ENCODE assay signal across 16 cellular contexts in the genomic region with DNA sequence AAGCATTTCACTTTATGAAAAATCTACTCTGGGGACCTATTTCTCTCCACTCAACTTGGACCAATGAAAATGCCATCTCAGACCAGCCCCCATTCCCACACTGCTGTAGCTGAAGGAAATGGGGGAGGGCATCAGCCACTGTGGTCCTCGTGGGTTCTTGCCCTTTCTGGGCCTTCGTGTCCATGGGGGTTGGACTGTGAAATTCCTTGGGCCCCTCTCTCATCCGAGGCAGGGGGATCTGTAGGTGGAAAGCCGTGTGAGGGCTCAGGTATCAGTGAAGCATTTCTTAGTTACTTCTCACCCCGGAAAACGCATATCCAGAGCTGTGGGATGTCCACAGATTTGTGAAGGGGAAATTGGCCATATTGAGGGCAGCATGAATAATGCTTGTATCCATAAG.
DNase-seq lines count a peak whose midpoint lies in the region; ATAC-seq and TF ChIP-seq lines count a peak whose summit lies in the region.
"Had no signal": no experiment of that assay in that cellular context is flagged by ENCODE, and none has a peak within 500 bp of the region (broad histone marks: within the 10 kb centered on the region; RNA-seq: fewer than 3 reads in every experiment).

No MANE protein-coding gene starts in this region.

- H3K36me3 Mint-ChIP-seq in endodermal cell (ENCODE audit: low read depth) (no peaks in the 10 kb centered on the region), T-helper 17 cell (ENCODE audit: low read depth) (no peaks in the 10 kb centered on the region)
- H3K36me3 Mint-ChIP-seq: CD4-positive, alpha-beta memory T cell had no signal

- ATAC-seq in right cardiac atrium (no peak), HG03159 (IDR thresholded peaks at IDR 0.05; ENCODE audit: unreplicated experiment) (no peak), T-helper 17 cell (no peak)

- H3K9me3 ChIP-seq in right atrium auricular region = no peaks in the 10 kb centered on the region
- no peaks in the 10 kb centered on the region for H3K9me3 ChIP-seq in right cardiac atrium (ENCODE audit: control insufficient read depth, low read length)
- peaks cover 3% of the 10 kb centered on the region for H3K9me3 ChIP-seq in endodermal cell (ENCODE audit: control insufficient read depth, low read length)
- no peaks in the 10 kb centered on the region for H3K9me3 ChIP-seq in T-helper 17 cell (ENCODE audit: control insufficient read depth, low read length, poor library complexity, severe bottlenecking)

- DNase-seq in right atrium auricular region (ENCODE audit: low spot score) (peak; percentile 28), right cardiac atrium (no peak), endodermal cell (peak; percentile 35), mesenteric fat pad (ENCODE audit: low spot score) (peak; percentile 33), NCI-H1105 treated with DMSO at 0.1 percent for 48 hours (lab: John Stamatoyannopoulos, UW) (no peak), T-helper 17 cell (no peak)
- DNase-seq: C1 segment of cervical spinal cord; Calu3; CD4-positive, alpha-beta memory T cell; COR-L47; DMS53; DMS79 treated with DMSO at 0.1 percent for 48 hours; GOT3; H7; HCEC 1CT had no signal

- H3K27me3 Mint-ChIP-seq in endodermal cell (ENCODE audit: insufficient read depth) (no peaks in the 10 kb centered on the region), T-helper 17 cell (peaks cover 11% of the 10 kb centered on the region)

- H3K27ac Mint-ChIP-seq in endodermal cell (no peak overlapping the region), T-helper 17 cell (no peak overlapping the region)
- H3K27ac Mint-ChIP-seq: CD4-positive, alpha-beta memory T cell had no signal

- 81% methylated on average over 6 of the region's 6 CpGs for WGBS in right cardiac atrium
- WGBS in endodermal cell (ENCODE audit: insufficient coverage in 1 of 2, insufficient read length in 1 of 2), 2 experiments = 82 to 97% methylated on average over 3 to 6 of the region's 6 CpGs

- TF ChIP-seq CTCF in right atrium auricular region (IDR thresholded peaks at IDR 0.05) (no peak), endodermal cell (conservative IDR thresholded peaks at IDR 0.05) (no peak)

- H3K27me3 ChIP-seq in right atrium auricular region (no peaks in the 10 kb centered on the region), right cardiac atrium (ENCODE audit: control insufficient read depth, insufficient read depth) (no peaks in the 10 kb centered on the region), endodermal cell (ENCODE audit: control insufficient read depth, insufficient read depth, low read length, poor library complexity, severe bottlenecking) (no peaks in the 10 kb centered on the region)

- H3K4me1 Mint-ChIP-seq in endodermal cell (peaks cover 7% of the 10 kb centered on the region), T-helper 17 cell (peaks cover 6% of the 10 kb centered on the region)
- H3K4me1 Mint-ChIP-seq: CD4-positive, alpha-beta memory T cell had no signal

- H3K27ac ChIP-seq in right atrium auricular region (no peak overlapping the region), right cardiac atrium (ENCODE audit: low read length) (no peak overlapping the region), endodermal cell (ENCODE audit: low read depth, low read length) (no peak overlapping the region)

- intact Hi-C loops in right cardiac atrium (cut with DNase I) = no loop called here

- H3K4me3 ChIP-seq in right atrium auricular region (no peak overlapping the region), right cardiac atrium (ENCODE audit: low read length) (no peak overlapping the region), endodermal cell (ENCODE audit: low read length) (no peak overlapping the region)

- no peaks in the 10 kb centered on the region for H3K9me3 Mint-ChIP-seq in endodermal cell

- no peaks in the 10 kb centered on the region for H3K36me3 ChIP-seq in right atrium auricular region
- no peaks in the 10 kb centered on the region for H3K36me3 ChIP-seq in endodermal cell (ENCODE audit: control insufficient read depth, insufficient read depth, low read length)

- no peaks in the 10 kb centered on the region for H3K4me1 ChIP-seq in right atrium auricular region
- H3K4me1 ChIP-seq in right cardiac atrium (ENCODE audit: control insufficient read depth, insufficient read depth, low read length) = no peaks in the 10 kb centered on the region
- no peaks in the 10 kb centered on the region for H3K4me1 ChIP-seq in endodermal cell (ENCODE audit: control insufficient read depth, insufficient read depth, low read length)

- no peak overlapping the region for H3K4me3 Mint-ChIP-seq in endodermal cell
- no peak overlapping the region for H3K4me3 Mint-ChIP-seq in T-helper 17 cell
- H3K4me3 Mint-ChIP-seq: CD4-positive, alpha-beta memory T cell had no signal

- H3K9ac ChIP-seq in endodermal cell (ENCODE audit: extremely low read depth, low read length, poor library complexity, severe bottlenecking) = no peak overlapping the region

Comparison
In these comparisons a context has a peak if more than half of its experiments do, and no peak if none do; other contexts are left out.
1. DNase-seq: peak in right atrium auricular region (single experiment), endodermal cell (single experiment) and mesenteric fat pad (single experiment); none in right cardiac atrium (0 of 3), NCI-H1105 treated with DMSO at 0.1 percent for 48 hours (single experiment) and T-helper 17 cell (0 of 3).